37 cellular contexts compared by ENCODE assay signal in genomic region chr2:170762760-170763159, GRCh38. TPM values are rescaled to one million over a fixed set of nuclear protein-coding genes. Genes with fewer than 3 reads are reported as not detected.
"Had no signal": no experiment of that assay in that cellular context is flagged by ENCODE, and none has a peak within 500 bp of the region (broad histone marks: within the 10 kb centered on the region; RNA-seq: fewer than 3 reads in every experiment).

No MANE protein-coding gene starts in this region.

- H3K79me2 ChIP-seq: hepatocyte had no signal

- H3K4me1 Mint-ChIP-seq: nephron; stimulated activated effector memory CD8-positive, alpha-beta T cell treated with anti-CD3 and anti-CD28 coated beads, Interleukin-12 subunit alpha, Interleukin-12 subunit beta, amount 100 ng/mL, for 72 hours had no signal

- H3K4me1 ChIP-seq: colonic mucosa, esophagus muscularis mucosa, foreskin keratinocyte, gastroesophageal sphincter, heart left ventricle, left lung, tibial artery had no signal

- ATAC-seq: foreskin keratinocyte; gastroesophageal sphincter; heart left ventricle; left cardiac atrium; left lung; naive thymus-derived CD4-positive, alpha-beta T cell; sciatic nerve; stimulated activated effector memory CD8-positive, alpha-beta T cell treated with anti-CD3 and anti-CD28 coated beads, Interleukin-12 subunit alpha, Interleukin-12 subunit beta, amount 100 ng/mL, for 72 hours had no signal

- H3K27me3 ChIP-seq: colonic mucosa, foreskin keratinocyte, hepatocyte, left lung, ovary, stomach, tibial artery had no signal

- H3K9me3 ChIP-seq: colonic mucosa, esophagus muscularis mucosa, gastroesophageal sphincter, heart left ventricle, left lung, ovary, stomach, tibial artery had no signal

- H3K27ac ChIP-seq: colonic mucosa, esophagus muscularis mucosa, foreskin keratinocyte, gastroesophageal sphincter, heart left ventricle, hepatocyte, left lung, ovary, stomach, tibial artery had no signal

- H3K4me3 Mint-ChIP-seq: dendritic cell treated with granulocyte-macrophage colony-stimulating factor and Interleukin-4, amounts not matched to agents 40 ng/mL and 50 ng/mL, for 4 days; endodermal cell; naive thymus-derived CD4-positive, alpha-beta T cell; nephron; stimulated activated effector memory CD8-positive, alpha-beta T cell treated with anti-CD3 and anti-CD28 coated beads, Interleukin-12 subunit alpha, Interleukin-12 subunit beta, amount 100 ng/mL, for 72 hours; type B pancreatic cell had no signal

- H3K9me3 Mint-ChIP-seq: dendritic cell treated with granulocyte-macrophage colony-stimulating factor and Interleukin-4, amounts not matched to agents 40 ng/mL and 50 ng/mL, for 4 days; naive thymus-derived CD4-positive, alpha-beta T cell; nephron; stimulated activated effector memory CD8-positive, alpha-beta T cell treated with anti-CD3 and anti-CD28 coated beads, Interleukin-12 subunit alpha, Interleukin-12 subunit beta, amount 100 ng/mL, for 72 hours; type B pancreatic cell had no signal

- H2AFZ ChIP-seq: hepatocyte had no signal

- FAIRE-seq: endothelial cell of umbilical vein had no signal

- H3K4me2 ChIP-seq: hepatocyte, smooth muscle cell had no signal

- H3K36me3 Mint-ChIP-seq: naive thymus-derived CD4-positive, alpha-beta T cell; stimulated activated effector memory CD8-positive, alpha-beta T cell treated with anti-CD3 and anti-CD28 coated beads, Interleukin-12 subunit alpha, Interleukin-12 subunit beta, amount 100 ng/mL, for 72 hours; type B pancreatic cell had no signal

- H3K4me3 ChIP-seq: colonic mucosa, esophagus muscularis mucosa, gastroesophageal sphincter, heart left ventricle, hepatocyte, left lung, ovary, smooth muscle cell, stomach, tibial artery had no signal

- H3K36me3 ChIP-seq: colonic mucosa, esophagus muscularis mucosa, gastroesophageal sphincter, heart left ventricle, left lung, ovary, stomach, tibial artery had no signal

- DNase-seq: colonic mucosa; effector CD8-positive, alpha-beta T cell; endodermal cell; foreskin keratinocyte; heart left ventricle; left cardiac atrium; left lung; mesenchymal stem cell; midbrain; naive thymus-derived CD4-positive, alpha-beta T cell; occipital lobe; ovary; posterior cingulate gyrus; stimulated activated CD4-positive, alpha-beta T cell treated with anti-CD3 and anti-CD28 coated beads, Interleukin-12 subunit alpha, Interleukin-12 subunit beta, amount 100 ng/mL, for 4 hours; stimulated activated CD4-positive, alpha-beta T cell treated with anti-CD3 and anti-CD28 coated beads, Interleukin-2, amount 100 ng/mL, for 24 hours; stimulated activated CD4-positive, alpha-beta T cell treated with anti-CD3 and anti-CD28 coated beads, Interleukin-4, amount 100 ng/mL, for 24 hours; stimulated activated naive CD4-positive, alpha-beta T cell treated with Interleukin-2 at 50 U/mL for 16 hours; stomach; tibial artery had no signal

- H3K27ac Mint-ChIP-seq: dendritic cell treated with granulocyte-macrophage colony-stimulating factor and Interleukin-4, amounts not matched to agents 40 ng/mL and 50 ng/mL, for 4 days; endodermal cell; naive thymus-derived CD4-positive, alpha-beta T cell; nephron; stimulated activated effector memory CD8-positive, alpha-beta T cell treated with anti-CD3 and anti-CD28 coated beads, Interleukin-12 subunit alpha, Interleukin-12 subunit beta, amount 100 ng/mL, for 72 hours; type B pancreatic cell had no signal

- H3K27me3 Mint-ChIP-seq: type B pancreatic cell had no signal

RNA-seq across cellular contexts. Expression of gene ERICH2, which starts 7.4 kb away (rescaled TPM):
- total RNA-seq: colonic mucosa; endothelial cell of umbilical vein; epithelial cell of proximal tubule; gastroesophageal sphincter; hepatocyte; lung microvascular endothelial cell; naive thymus-derived CD4-positive, alpha-beta T cell; occipital lobe; smooth muscle cell; stomach; temporal lobe; urinary bladder had no signal
- polyA plus RNA-seq: endothelial cell of umbilical vein; fibroblast of lung; naive thymus-derived CD4-positive, alpha-beta T cell had no signal

RNA-seq across cellular contexts. Expression of gene SP5, which starts 47.6 kb away (rescaled TPM):
- total RNA-seq: chondrocyte; endothelial cell of umbilical vein; epithelial cell of proximal tubule; foreskin keratinocyte; kidney epithelial cell; lung microvascular endothelial cell; naive thymus-derived CD4-positive, alpha-beta T cell; smooth muscle cell had no signal
- polyA plus RNA-seq: endothelial cell of umbilical vein; fibroblast of lung; naive thymus-derived CD4-positive, alpha-beta T cell; smooth muscle cell had no signal

RNA-seq across cellular contexts. Expression of gene GAD1, which starts 53.9 kb away (rescaled TPM):
- total RNA-seq: chondrocyte, esophagus muscularis mucosa, gastroesophageal sphincter, left cardiac atrium, mucosa of gallbladder had no signal
- polyA plus RNA-seq: naive thymus-derived CD4-positive, alpha-beta T cell had no signal
